In genomic region chr2:58047373-58047674, GRCh38 we compare ENCODE assay signal across 8 cellular contexts. TPM values are rescaled to one million over a fixed set of nuclear protein-coding genes. Genes with fewer than 3 reads are reported as not detected.
DNase-seq lines count a peak whose midpoint lies in the region; ATAC-seq and TF ChIP-seq lines count a peak whose summit lies in the region.

No MANE protein-coding gene starts in this region.

- H3K9ac ChIP-seq in HUES64 (ENCODE audit: low read depth, low read length): peak overlapping the region; percentile 88

- DNase-seq in GM12865 (ENCODE audit: low read depth): no peak
- DNase-seq in astrocyte of the spinal cord (ENCODE audit: low read depth, low spot score): no peak
- DNase-seq in lung (ENCODE audit: low spot score): no peak
- no peak for DNase-seq in vagina (ENCODE audit: extremely low spot score in 2 of 2)
- no peak for DNase-seq in NCI-H187 treated with DMSO at 0.1 percent for 48 hours (lab: John Stamatoyannopoulos, UW)
- no peak for DNase-seq in LoVo (ENCODE audit: low spot score)

- in situ Hi-C loops in astrocyte of the spinal cord (cut with HindIII; ENCODE audit: low sequenced_read_pairs): no loop called here

- peak overlapping the region; percentile 93 for H3K4me3 ChIP-seq in GM12865 (ENCODE audit: low read depth, low read length)
- peak overlapping the region; percentile 61 for H3K4me3 ChIP-seq in HUES64 (ENCODE audit: low read length)
- peak overlapping the region; percentile 75 for H3K4me3 ChIP-seq in astrocyte of the spinal cord (ENCODE audit: low read depth, low read length)
- H3K4me3 ChIP-seq in lung: peak overlapping the region; percentile 72
- H3K4me3 ChIP-seq in vagina: peak overlapping the region; percentile 65 to 72

- H3K9me3 ChIP-seq in HUES64 (ENCODE audit: insufficient read depth, low read depth, low read length) (no peaks in the 10 kb centered on the region), lung (ENCODE audit: control insufficient read depth in 2 of 2, insufficient read depth in 1 of 2, low read length in 1 of 2) (no peaks in the 10 kb centered on the region), vagina (no peaks in the 10 kb centered on the region)

- H3K4me1 ChIP-seq in HUES64 (ENCODE audit: insufficient read depth, low read length) (peaks cover 26% of the 10 kb centered on the region), lung (ENCODE audit: control insufficient read depth in 2 of 2, insufficient read depth in 2 of 2, low read length in 2 of 2) (peaks cover 0 to 9% of the 10 kb centered on the region in 2 donors), vagina (peaks cover 32% of the 10 kb centered on the region)

- TF ChIP-seq CTCF in GM12865 (IDR thresholded peaks at IDR 0.05; ENCODE audit: insufficient read depth, low read depth, low read length, missing control alignments) (no peak), astrocyte of the spinal cord (IDR thresholded peaks at IDR 0.05; ENCODE audit: low read depth, low read length) (no peak), lung (IDR thresholded peaks at IDR 0.05; ENCODE audit: control extremely low read depth, extremely low read depth) (no peak), vagina (IDR thresholded peaks at IDR 0.05) (no peak)

- intact Hi-C loops in vagina (cut with DNase I): no loop called here

- no peak for TF ChIP-seq POLR2A in vagina (IDR thresholded peaks at IDR 0.05)

- no peaks in the 10 kb centered on the region for H3K27me3 ChIP-seq in HUES64 (ENCODE audit: insufficient read depth, low read length)
- no peaks in the 10 kb centered on the region for H3K27me3 ChIP-seq in lung (ENCODE audit: control insufficient read depth, insufficient read depth)
- H3K27me3 ChIP-seq in vagina: no peaks in the 10 kb centered on the region

- 3% methylated on average over 6 of the region's 8 CpGs for WGBS in HUES64
- 3 to 4% methylated on average over 8 of the region's 8 CpGs for WGBS in lung, 2 donors

- ATAC-seq in GM21619 (IDR thresholded peaks at IDR 0.05; ENCODE audit: unreplicated experiment) (peak; percentile 42), lung (ENCODE audit: insufficient read depth, low FRiP score) (no peak)

- peak overlapping the region; percentile 93; the same call in 1 of the 2 replicates for H3K27ac ChIP-seq in HUES64 (ENCODE audit: low read depth, low read length)
- peak overlapping the region; percentile 92 to 96 for H3K27ac ChIP-seq in lung (ENCODE audit: low read depth in 1 of 2, low read length in 1 of 2)
- peak overlapping the region; percentile 95 for H3K27ac ChIP-seq in vagina

- H3K36me3 ChIP-seq in HUES64 (ENCODE audit: insufficient read depth, low read length) (peaks cover 23% of the 10 kb centered on the region), lung (ENCODE audit: control insufficient read depth in 2 of 2, insufficient read depth in 2 of 2, low read length in 2 of 2) (peaks cover 0 to 2% of the 10 kb centered on the region in 2 donors), vagina (peaks cover 0 to 3% of the 10 kb centered on the region in 2 donors)

RNA-seq across cellular contexts. Expression of gene VRK2, which starts 0.7 kb away (rescaled TPM):
- 19.2 TPM for polyA plus RNA-seq in HUES64 (2013, experiment 1 of 2)
- 19.7 TPM for polyA plus RNA-seq in HUES64 (2013, experiment 2 of 2)
- total RNA-seq in lung (10 to 100 TPM; 14.9 to 25.4 TPM), vagina (23.1 TPM)
- polyA plus RNA-seq in lung: 10 to 100 TPM; 11.2 to 14.5 TPM
